8 cellular contexts compared by ENCODE assay signal in genomic region chr15:66803182-66803729, GRCh38.
DNase-seq lines count a peak whose midpoint lies in the region; ATAC-seq and TF ChIP-seq lines count a peak whose summit lies in the region.

No MANE protein-coding gene starts in this region.

- H3K4me2 ChIP-seq in Karpas-422 (ENCODE audit: low read depth, low read length, poor library complexity, severe bottlenecking), result no peak overlapping the region

- H4K20me1 ChIP-seq in Karpas-422 (ENCODE audit: insufficient read depth, low read depth, low read length), result no peaks in the 10 kb centered on the region

- H2AFZ ChIP-seq in Karpas-422 (ENCODE audit: low read length), result no peak overlapping the region

- H3K4me3 ChIP-seq in RWPE2 (ENCODE audit: severe bottlenecking), result no peak overlapping the region
- peak overlapping the region in 2 of 4 donors; percentile 12 to 16 for H3K4me3 ChIP-seq in esophagus muscularis mucosa
- no peak overlapping the region for H3K4me3 ChIP-seq in Karpas-422 (ENCODE audit: low read length)

- H3K36me3 Mint-ChIP-seq in nephron (ENCODE audit: low read depth), result no peaks in the 10 kb centered on the region

- H3K36me3 ChIP-seq in RWPE2 (ENCODE audit: low read depth) (no peaks in the 10 kb centered on the region), esophagus muscularis mucosa (no peaks in the 10 kb centered on the region), Karpas-422 (ENCODE audit: insufficient read depth, low read length) (no peaks in the 10 kb centered on the region)

- DNase-seq in GM04503 (ENCODE audit: low read depth) (peak; percentile 84), RWPE2 (ENCODE audit: low spot score) (peak; percentile 99), esophagus muscularis mucosa (ENCODE audit: extremely low spot score) (peak; percentile 94), NCI-H1417 treated with DMSO at 0.1 percent for 48 hours (lab: John Stamatoyannopoulos, UW) (no peak), Karpas-422 (no peak)
- no peak for DNase-seq in activated CD4-positive, CD25-positive, alpha-beta regulatory T cell (lab: John Stamatoyannopoulos, UW)

- H3K27me3 ChIP-seq in RWPE2 (ENCODE audit: insufficient read depth, poor library complexity, severe bottlenecking) (no peaks in the 10 kb centered on the region), esophagus muscularis mucosa (no peaks in the 10 kb centered on the region), Karpas-422 (ENCODE audit: low read length) (no peaks in the 10 kb centered on the region)

- peaks cover 25% of the 10 kb centered on the region for H3K4me1 Mint-ChIP-seq in nephron

- 2% methylated on average over 10 of the region's 12 CpGs for WGBS in esophagus muscularis mucosa

- no peaks in the 10 kb centered on the region for H3K79me2 ChIP-seq in Karpas-422 (ENCODE audit: low read length)

- peaks cover 4% of the 10 kb centered on the region for H3K9me3 Mint-ChIP-seq in nephron

- H3K27ac Mint-ChIP-seq in nephron, result peak overlapping the region; percentile 91 to 95 (median 92)

- H3K27ac ChIP-seq in RWPE2 (ENCODE audit: poor library complexity, severe bottlenecking) (peak overlapping the region; percentile 93), esophagus muscularis mucosa (replicated peaks in 1 of 4) (peak overlapping the region; percentile 70 to 81 (median 75)), Karpas-422 (ENCODE audit: low read length) (no peak overlapping the region)

- H3K4me1 ChIP-seq in RWPE2 (ENCODE audit: insufficient read depth, poor library complexity, severe bottlenecking) (peaks cover 42% of the 10 kb centered on the region), esophagus muscularis mucosa (peaks cover 27 to 46% (median 32%) of the 10 kb centered on the region in 4 donors), Karpas-422 (ENCODE audit: low read length) (no peaks in the 10 kb centered on the region)

- peak; percentile 99 for ATAC-seq in RWPE2 (ENCODE audit: low read depth)
- no peak for ATAC-seq in HG03442 (IDR thresholded peaks at IDR 0.05; ENCODE audit: unreplicated experiment)

- H3K27me3 Mint-ChIP-seq in nephron (ENCODE audit: low read depth), result peaks cover 4% of the 10 kb centered on the region

- no peak for TF ChIP-seq EP300 in esophagus muscularis mucosa (IDR thresholded peaks at IDR 0.05)

- H3K4me3 Mint-ChIP-seq in nephron, result peak overlapping the region in 1 of 3 experiments; percentile 12

- H3K9ac ChIP-seq in Karpas-422 (ENCODE audit: low read length), result no peak overlapping the region

- no peaks in the 10 kb centered on the region for H3K9me3 ChIP-seq in RWPE2 (ENCODE audit: severe bottlenecking)
- H3K9me3 ChIP-seq in esophagus muscularis mucosa, result no peaks in the 10 kb centered on the region
- H3K9me3 ChIP-seq in Karpas-422 (ENCODE audit: low read length), result no peaks in the 10 kb centered on the region

- no peak for TF ChIP-seq POLR2A in esophagus muscularis mucosa (IDR thresholded peaks at IDR 0.05; ENCODE audit: low read depth)

- H3K9me2 ChIP-seq in Karpas-422 (replicated peaks; ENCODE audit: insufficient read depth, low read length), result no peaks in the 10 kb centered on the region

- intact Hi-C loops in esophagus muscularis mucosa (cut with DNase I), result loop anchor here (5.0 kb wide), 1 partner anchor 39 kb away; no protein-coding TSS in a partner anchor

- TF ChIP-seq CTCF in RWPE2 (IDR thresholded peaks at IDR 0.05; ENCODE audit: poor library complexity, severe bottlenecking) (no peak), esophagus muscularis mucosa (IDR thresholded peaks at IDR 0.05) (no peak), nephron (IDR thresholded peaks at IDR 0.05; ENCODE audit: unreplicated experiment in 3 of 3) (no peak)

Comparison
In these comparisons a context has a peak if more than half of its experiments do, and no peak if none do; other contexts are left out.
1. DNase-seq: peak in GM04503 (single experiment), RWPE2 (single experiment) and esophagus muscularis mucosa (single experiment); none in NCI-H1417 treated with DMSO at 0.1 percent for 48 hours (single experiment), activated CD4-positive, CD25-positive, alpha-beta regulatory T cell (0 of 4) and Karpas-422 (single experiment).